Comparison of ENCODE assay signal across 10 cellular contexts in genomic region chr15:40902605-40903561, GRCh38. TPM values are rescaled to one million over a fixed set of nuclear protein-coding genes. Genes with fewer than 3 reads are reported as not detected.
DNase-seq lines count a peak whose midpoint lies in the region; FAIRE-seq and TF ChIP-seq lines count a peak whose summit lies in the region.
"Had no signal": no experiment of that assay in that cellular context is flagged by ENCODE, and none has a peak within 500 bp of the region (broad histone marks: within the 10 kb centered on the region; RNA-seq: fewer than 3 reads in every experiment).

No MANE protein-coding gene starts in this region.

- TF ChIP-seq CTCF in RWPE1 (conservative IDR thresholded peaks at IDR 0.05; ENCODE audit: low read depth) (no peak), esophagus muscularis mucosa (IDR thresholded peaks at IDR 0.05) (no peak), neutrophil (IDR thresholded peaks at IDR 0.05) (peak; percentile 49), osteocyte (IDR thresholded peaks at IDR 0.05) (no peak)

- H3K27ac ChIP-seq in RWPE1 = peak overlapping the region; percentile 91
- H3K27ac ChIP-seq in esophagus muscularis mucosa (replicated peaks in 1 of 4) = peak overlapping the region; percentile 12 to 89 (median 46)
- peak overlapping the region; percentile 98 for H3K27ac ChIP-seq in neutrophil

- POLR2A ChIA-PET in RWPE1 (lab: Yijun Ruan, JAX; ENCODE audit: low non-redundant PET) = no interaction called here

- no peak for TF ChIP-seq EP300 in esophagus muscularis mucosa (IDR thresholded peaks at IDR 0.05)

- H3K27me3 ChIP-seq in esophagus muscularis mucosa (no peaks in the 10 kb centered on the region), neutrophil (no peaks in the 10 kb centered on the region)

- peak; percentile 37 for FAIRE-seq in GM19239 (lab: Jason Lieb, UNC)
- FAIRE-seq: G401.6 had no signal

- H3K9me3 ChIP-seq in esophagus muscularis mucosa (no peaks in the 10 kb centered on the region), neutrophil (no peaks in the 10 kb centered on the region)

- H3K27me3 Mint-ChIP-seq in osteocyte (ENCODE audit: unreplicated experiment) = no peaks in the 10 kb centered on the region

- peaks cover 23% of the 10 kb centered on the region for H3K4me1 Mint-ChIP-seq in osteocyte (ENCODE audit: unreplicated experiment)

- H3K36me3 ChIP-seq in esophagus muscularis mucosa (peaks cover 35 to 67% (median 62%) of the 10 kb centered on the region in 4 donors), neutrophil (peaks cover 46% of the 10 kb centered on the region)

- H3K9me3 Mint-ChIP-seq in osteocyte (ENCODE audit: unreplicated experiment) = no peaks in the 10 kb centered on the region

- CTCF ChIA-PET in RWPE1 (lab: Yijun Ruan, JAX) = interaction anchor here (0.6 to 2.8 kb wide), 19 partner anchors 8 to 518 kb away, joined by 3 to 24 read pairs (median 5); partner anchors contain the start of genes DLL4 and VPS18

- WGBS in esophagus muscularis mucosa = 87% methylated on average over 15 of the region's 33 CpGs

- H3K4me3 Mint-ChIP-seq in osteocyte (ENCODE audit: unreplicated experiment) = no peak overlapping the region

- H3K4me1 ChIP-seq in esophagus muscularis mucosa (peaks cover 41 to 69% (median 54%) of the 10 kb centered on the region in 4 donors), neutrophil (ENCODE audit: control insufficient read depth in 1 of 2, insufficient read depth in 1 of 2, low read depth in 1 of 2, low read length in 1 of 2) (peaks cover 66 to 72% of the 10 kb centered on the region in 2 experiments)

- no peak overlapping the region for H3K27ac Mint-ChIP-seq in osteocyte (ENCODE audit: unreplicated experiment)

- TF ChIP-seq POLR2A in esophagus muscularis mucosa (IDR thresholded peaks at IDR 0.05; ENCODE audit: low read depth) = no peak

- peaks cover 21% of the 10 kb centered on the region for H3K36me3 Mint-ChIP-seq in osteocyte (ENCODE audit: unreplicated experiment)

- no peak for DNase-seq in GM19239 (ENCODE audit: insufficient read length, low spot score)
- DNase-seq in RWPE1 (ENCODE audit: low spot score) = no peak
- DNase-seq in esophagus muscularis mucosa (ENCODE audit: extremely low spot score) = no peak
- no peak for DNase-seq in osteocyte (ENCODE audit: extremely low spot score, unreplicated experiment)
- no peak for DNase-seq in activated CD4-positive, CD25-positive, alpha-beta regulatory T cell treated with anti-CD3 and anti-CD28 coated beads, Interleukin-2, amount 50 U/mL, for 72 hours
- DNase-seq in NCI-H2081 (lab: John Stamatoyannopoulos, UW) = no peak
- DNase-seq in NCI-H2196 treated with DMSO at 0.1 percent for 48 hours (lab: John Stamatoyannopoulos, UW; ENCODE audit: unreplicated experiment) = no peak

- no peak overlapping the region for H3K4me3 ChIP-seq in esophagus muscularis mucosa
- H3K4me3 ChIP-seq in neutrophil (ENCODE audit: low read depth in 1 of 2, low read length in 1 of 2) = peak overlapping the region; percentile 58 to 70
- H3K4me3 ChIP-seq: skin epidermis had no signal

- intact Hi-C loops in esophagus muscularis mucosa (cut with DNase I) = no loop called here

RNA-seq across cellular contexts. Expression of gene VPS18, which starts 8.6 kb away (rescaled TPM):
- total RNA-seq in esophagus muscularis mucosa (10 to 100 TPM; 28.7 to 36.6 (median 32.2) TPM), osteocyte (36.7 and 40.5 TPM in 2 replicates)

RNA-seq across cellular contexts. Expression of gene DLL4, which starts 26.3 kb away (rescaled TPM):
- 10 to 100 TPM in 1 of 4 donors, 1 to 10 TPM in 3; 1.7 to 12.6 (median 7.5) TPM for total RNA-seq in esophagus muscularis mucosa
- 0.39 and 0.54 TPM in 2 replicates for total RNA-seq in osteocyte

RNA-seq across cellular contexts. Expression of gene RHOV, which starts 28.8 kb away (rescaled TPM):
- total RNA-seq in esophagus muscularis mucosa (not detected), osteocyte (0.34 and 0.46 TPM in 2 replicates)

RNA-seq across cellular contexts. Expression of gene CHAC1, which starts 50.4 kb away (rescaled TPM):
- total RNA-seq in esophagus muscularis mucosa (1 to 10 TPM in 3 of 4 donors, under 1 TPM in 1; 0.66 to 3.6 (median 1.3) TPM), osteocyte (33.3 and 39.3 TPM in 2 replicates)

RNA-seq across cellular contexts. Expression of gene SPINT1, which starts 59.0 kb away (rescaled TPM):
- 1 to 10 TPM in 3 of 4 donors, under 1 TPM in 1; 0.99 to 2.8 (median 1.8) TPM for total RNA-seq in esophagus muscularis mucosa
- total RNA-seq in osteocyte = 5.2 and 5.5 TPM in 2 replicates

Comparison
In these comparisons a context has a peak if more than half of its experiments do, and no peak if none do; other contexts are left out.
1. H3K27ac ChIP-seq: peak in every context shown above with its lines; median percentile 98 in neutrophil; 91 in RWPE1; 46 in esophagus muscularis mucosa.
2. H3K4me3 ChIP-seq: peak in neutrophil (2 of 2); none in esophagus muscularis mucosa (0 of 4).